ENCODE assay signal across 15 cellular contexts in the genomic region with DNA sequence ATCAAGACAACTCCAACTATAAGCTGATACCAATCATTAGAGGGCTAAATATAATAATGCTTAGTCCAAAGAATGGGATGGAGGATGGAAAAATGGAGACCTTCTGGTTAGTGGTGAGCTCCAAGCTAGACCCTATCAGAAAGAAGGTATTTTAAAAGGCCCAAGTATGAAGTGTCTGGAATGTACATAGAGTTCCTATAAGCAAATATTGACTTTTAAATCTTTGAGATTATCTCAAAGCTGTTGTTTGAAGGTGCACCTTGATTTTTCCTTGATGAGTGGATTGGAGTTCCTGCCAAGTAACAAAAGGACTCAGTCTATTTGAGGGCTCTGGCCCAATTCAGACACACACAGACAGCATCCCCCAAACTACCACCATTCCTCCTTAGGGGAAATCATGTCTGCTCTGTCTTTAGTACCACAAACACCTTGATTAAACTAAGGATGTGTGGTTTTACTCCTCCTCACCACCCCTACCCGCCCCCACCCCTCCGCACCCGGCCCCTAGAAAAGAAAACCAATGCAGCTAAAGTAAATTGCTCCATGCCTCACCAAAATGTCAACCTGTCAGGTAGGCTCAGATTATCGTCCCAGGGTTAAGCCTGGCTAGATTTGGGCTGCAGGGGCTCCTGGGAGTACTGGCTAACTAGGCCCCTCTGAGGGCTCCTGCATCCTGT. TPM values are rescaled to one million over a fixed set of nuclear protein-coding genes. Genes with fewer than 3 reads are reported as not detected.
DNase-seq lines count a peak whose midpoint lies in the region; ATAC-seq and TF ChIP-seq lines count a peak whose summit lies in the region.
"Had no signal": no experiment of that assay in that cellular context is flagged by ENCODE, and none has a peak within 500 bp of the region (broad histone marks: within the 10 kb centered on the region; RNA-seq: fewer than 3 reads in every experiment).

No MANE protein-coding gene starts in this region.

- intact Hi-C loops in activated CD8-positive, alpha-beta T cell treated with anti-CD3 and anti-CD28 coated beads for 36 hours (cut with micrococcal nuclease), result loop anchor here (5.0 to 10.0 kb wide), 4 partner anchors 32 to 245 kb away; no protein-coding TSS in a partner anchor
- intact Hi-C loops in left lung (cut with DNase I), result no loop called here

- no peaks in the 10 kb centered on the region for H3K27me3 ChIP-seq in left lung
- H3K27me3 ChIP-seq: right atrium auricular region had no signal

- DNase-seq in stimulated activated naive CD8-positive, alpha-beta T cell treated with anti-CD3 and anti-CD28 coated beads, Interleukin-15, Interleukin-2, amounts not matched to agents 100 U/mL and 50 U/mL, for 24 hours, result no peak
- peak; percentile 15 for DNase-seq in activated CD8-positive, alpha-beta T cell treated with anti-CD3 and anti-CD28 coated beads for 36 hours
- DNase-seq in left lung (no peak), erythroblast (lab: John Stamatoyannopoulos, UW) (no peak)
- DNase-seq in stimulated activated CD4-positive, alpha-beta T cell treated with anti-CD3 and anti-CD28 coated beads, Interleukin-2, amount 100 ng/mL, for 24 hours, result no peak
- DNase-seq: foreskin fibroblast, NCI-H2081, NCI-H526, nucleus accumbens, SIG-M5 had no signal

- no peak for TF ChIP-seq POLR2A in erythroblast (IDR thresholded peaks at IDR 0.05; ENCODE audit: low read length)

- CTCF ChIA-PET in activated CD8-positive, alpha-beta T cell treated with anti-CD3 and anti-CD28 coated beads for 36 hours (lab: Charles Lee), result interaction anchor here (1.3 kb wide), 1 partner anchor 58 kb away, joined by 3 read pairs; no protein-coding TSS in a partner anchor

- H3K36me3 ChIP-seq in left lung, result no peaks in the 10 kb centered on the region
- H3K36me3 ChIP-seq: right atrium auricular region had no signal

- peaks cover 5 to 10% of the 10 kb centered on the region in 2 donors for H3K4me1 ChIP-seq in left lung

- no peak overlapping the region for H3K4me3 ChIP-seq in left lung
- H3K4me3 ChIP-seq: coronary artery, right atrium auricular region had no signal

- peaks cover 70% of the 10 kb centered on the region for H3K4me1 Mint-ChIP-seq in stimulated activated naive CD8-positive, alpha-beta T cell treated with anti-CD3 and anti-CD28 coated beads, Interleukin-15, Interleukin-2, amounts not matched to agents 100 ng/mL and 50 ng/mL, for 24 hours (ENCODE audit: low read depth)
- H3K4me1 Mint-ChIP-seq in activated CD8-positive, alpha-beta T cell treated with anti-CD3 and anti-CD28 coated beads for 36 hours (ENCODE audit: low read depth), result peaks cover 54% of the 10 kb centered on the region

- H3K27me3 Mint-ChIP-seq in stimulated activated naive CD8-positive, alpha-beta T cell treated with anti-CD3 and anti-CD28 coated beads, Interleukin-15, Interleukin-2, amounts not matched to agents 100 ng/mL and 50 ng/mL, for 24 hours, result no peaks in the 10 kb centered on the region
- no peaks in the 10 kb centered on the region for H3K27me3 Mint-ChIP-seq in activated CD8-positive, alpha-beta T cell treated with anti-CD3 and anti-CD28 coated beads for 36 hours

- no peaks in the 10 kb centered on the region for H3K9me3 ChIP-seq in left lung
- H3K9me3 ChIP-seq: right atrium auricular region had no signal

- POLR2A ChIA-PET in activated CD8-positive, alpha-beta T cell treated with anti-CD3 and anti-CD28 coated beads for 36 hours (lab: Charles Lee), result interaction anchor here (0.7 to 0.8 kb wide), 2 partner anchors 9 to 19 kb away, joined by 3 read pairs; no protein-coding TSS in a partner anchor

- peaks cover 6% of the 10 kb centered on the region for H3K9me3 Mint-ChIP-seq in stimulated activated naive CD8-positive, alpha-beta T cell treated with anti-CD3 and anti-CD28 coated beads, Interleukin-15, Interleukin-2, amounts not matched to agents 100 ng/mL and 50 ng/mL, for 24 hours
- peaks cover 8% of the 10 kb centered on the region for H3K9me3 Mint-ChIP-seq in activated CD8-positive, alpha-beta T cell treated with anti-CD3 and anti-CD28 coated beads for 36 hours

- peak overlapping the region; percentile 21 for H3K4me3 Mint-ChIP-seq in stimulated activated naive CD8-positive, alpha-beta T cell treated with anti-CD3 and anti-CD28 coated beads, Interleukin-15, Interleukin-2, amounts not matched to agents 100 ng/mL and 50 ng/mL, for 24 hours
- no peak overlapping the region for H3K4me3 Mint-ChIP-seq in activated CD8-positive, alpha-beta T cell treated with anti-CD3 and anti-CD28 coated beads for 36 hours

- H3K27ac Mint-ChIP-seq in stimulated activated naive CD8-positive, alpha-beta T cell treated with anti-CD3 and anti-CD28 coated beads, Interleukin-15, Interleukin-2, amounts not matched to agents 100 ng/mL and 50 ng/mL, for 24 hours, result peak overlapping the region; percentile 79
- H3K27ac Mint-ChIP-seq in activated CD8-positive, alpha-beta T cell treated with anti-CD3 and anti-CD28 coated beads for 36 hours, result peak overlapping the region; percentile 64

- ATAC-seq in stimulated activated naive CD8-positive, alpha-beta T cell treated with anti-CD3 and anti-CD28 coated beads, Interleukin-15, Interleukin-2, amounts not matched to agents 100 U/mL and 50 U/mL, for 24 hours, result no peak
- ATAC-seq in activated CD8-positive, alpha-beta T cell treated with anti-CD3 and anti-CD28 coated beads for 36 hours, result no peak
- ATAC-seq in left lung (peak; percentile 79), HG03025 (IDR thresholded peaks at IDR 0.05; ENCODE audit: low FRiP score, unreplicated experiment) (no peak), GM19023 (IDR thresholded peaks at IDR 0.05; ENCODE audit: unreplicated experiment) (no peak)

- H3K27ac ChIP-seq in left lung, result peak overlapping the region; percentile 30 to 42
- H3K27ac ChIP-seq: coronary artery, right atrium auricular region had no signal

- TF ChIP-seq CTCF in activated CD8-positive, alpha-beta T cell treated with anti-CD3 and anti-CD28 coated beads for 36 hours (IDR thresholded peaks at IDR 0.05), result no peak
- TF ChIP-seq CTCF in left lung (IDR thresholded peaks at IDR 0.05), result no peak

- peaks cover 3% of the 10 kb centered on the region for H3K36me3 Mint-ChIP-seq in stimulated activated naive CD8-positive, alpha-beta T cell treated with anti-CD3 and anti-CD28 coated beads, Interleukin-15, Interleukin-2, amounts not matched to agents 100 ng/mL and 50 ng/mL, for 24 hours (ENCODE audit: low read depth)
- no peaks in the 10 kb centered on the region for H3K36me3 Mint-ChIP-seq in activated CD8-positive, alpha-beta T cell treated with anti-CD3 and anti-CD28 coated beads for 36 hours (ENCODE audit: low read depth)

RNA-seq across cellular contexts. Expression of a gene that starts 59.3 kb away (rescaled TPM):
- total RNA-seq in activated CD8-positive, alpha-beta T cell treated with anti-CD3 and anti-CD28 coated beads for 36 hours, result 10 to 100 TPM; 28.0 to 30.3 TPM
- 10 to 100 TPM in 1 of 2 donors, 1 to 10 TPM in 1; 6.3 to 10.4 TPM for total RNA-seq in left lung
